ENCODE assay signal across 8 cellular contexts in the genomic region with DNA sequence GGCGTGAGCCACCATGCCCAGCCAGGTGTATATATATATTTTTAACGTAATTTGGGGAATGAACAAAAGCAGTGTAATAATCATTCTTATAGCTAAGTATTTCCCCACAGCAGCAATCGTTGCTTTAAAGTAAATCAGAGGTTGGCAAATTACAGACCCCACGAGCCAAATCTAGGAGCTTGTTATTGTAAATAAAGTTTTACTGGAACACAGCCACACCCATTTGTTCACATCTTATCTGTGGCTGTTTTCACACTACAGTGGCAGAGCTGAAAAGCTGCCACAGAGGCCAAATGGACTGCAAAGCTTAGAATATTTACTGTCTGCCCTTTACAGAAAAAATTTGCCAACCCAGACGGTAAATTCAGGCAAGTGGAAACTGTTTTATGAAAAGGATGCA.
"Had no signal": no experiment of that assay in that cellular context is flagged by ENCODE, and none has a peak within 500 bp of the region (broad histone marks: within the 10 kb centered on the region; RNA-seq: fewer than 3 reads in every experiment).

No MANE protein-coding gene starts in this region.

- DNase-seq: GDM1, GF-D8 had no signal

- FAIRE-seq: G401.6, GM12878, GM12891, GM12892, GM18507, GM19239 had no signal

- H3K4me3 ChIP-seq: GM12878 had no signal

- ATAC-seq: GM12878 had no signal
